In genomic region chr2:19854596-19855235, GRCh38 we compare ENCODE assay signal across 13 cellular contexts. TPM values are rescaled to one million over a fixed set of nuclear protein-coding genes. Genes with fewer than 3 reads are reported as not detected.
A peak's percentile ranks its signal among the peaks of the same experiment; 100 is the strongest.
DNase-seq lines count a peak whose midpoint lies in the region; ATAC-seq, FAIRE-seq and TF ChIP-seq lines count a peak whose summit lies in the region.
"Had no signal": no experiment of that assay in that cellular context is flagged by ENCODE, and none has a peak within 500 bp of the region (broad histone marks: within the 10 kb centered on the region; RNA-seq: fewer than 3 reads in every experiment).

No MANE protein-coding gene starts in this region.

- ATAC-seq in gastrocnemius medialis (no peak), aorta (ENCODE audit: low FRiP score) (no peak)

- no peak for TF ChIP-seq POLR2A in gastrocnemius medialis (IDR thresholded peaks at IDR 0.05)

- intact Hi-C loops in kidney (cut with DNase I) = no loop called here
- intact Hi-C loops in gastrocnemius medialis (cut with DNase I; ENCODE audit: low total_unique reads) = loop anchor here (5.0 kb wide), 1 partner anchor 317 kb away; no protein-coding TSS in a partner anchor
- intact Hi-C loops in aorta (cut with DNase I) = loop anchor here (5.0 to 10.0 kb wide), 7 partner anchors 52 to 300 kb away; no protein-coding TSS in a partner anchor
- intact Hi-C loops in activated T-helper 1 cell treated with anti-CD3 and anti-CD28 coated beads, Interleukin-12 subunit alpha, Interleukin-12 subunit beta, Interleukin-2, Interleukin-4 antibody, amounts not matched to agents 30 ng/mL and 10 ng/mL and 1 ng/mL, durations not matched to agents 14 hours and 24 hours and 36 hours (cut with micrococcal nuclease) = no loop called here

- no peaks in the 10 kb centered on the region for H3K4me1 Mint-ChIP-seq in activated T-helper 1 cell treated with anti-CD3 and anti-CD28 coated beads, Interleukin-12 subunit alpha, Interleukin-12 subunit beta, Interleukin-2, Interleukin-4 antibody, amounts not matched to agents 30 ng/mL and 10 ng/mL and 1 ng/mL, durations not matched to agents 14 hours and 24 hours and 36 hours (ENCODE audit: low read depth)
- H3K4me1 Mint-ChIP-seq: CD8-positive, alpha-beta memory T cell had no signal

- H3K4me1 ChIP-seq in kidney (ENCODE audit: control insufficient read depth in 1 of 2, insufficient read depth in 1 of 2, low read depth in 1 of 2, low read length in 2 of 2) (peaks cover 9 to 15% of the 10 kb centered on the region in 2 donors), muscle layer of colon (ENCODE audit: insufficient read depth, low read length) (peaks cover 25% of the 10 kb centered on the region), gastrocnemius medialis (peaks cover 13 to 17% of the 10 kb centered on the region in 2 donors), aorta (ENCODE audit: control insufficient read depth in 1 of 2, insufficient read depth in 2 of 2, low read length in 2 of 2) (peaks cover 0 to 3% of the 10 kb centered on the region in 2 donors)

- no peaks in the 10 kb centered on the region for H3K27me3 ChIP-seq in muscle layer of colon (ENCODE audit: control insufficient read depth in 1 of 2, insufficient read depth in 2 of 2, low read length in 2 of 2)
- no peaks in the 10 kb centered on the region for H3K27me3 ChIP-seq in gastrocnemius medialis
- no peaks in the 10 kb centered on the region for H3K27me3 ChIP-seq in aorta (ENCODE audit: control insufficient read depth in 1 of 2, insufficient read depth in 2 of 2, low read length in 1 of 2)

- H3K27ac Mint-ChIP-seq in activated T-helper 1 cell treated with anti-CD3 and anti-CD28 coated beads, Interleukin-12 subunit alpha, Interleukin-12 subunit beta, Interleukin-2, Interleukin-4 antibody, amounts not matched to agents 30 ng/mL and 10 ng/mL and 1 ng/mL, durations not matched to agents 14 hours and 24 hours and 36 hours = no peak overlapping the region
- H3K27ac Mint-ChIP-seq: CD8-positive, alpha-beta memory T cell had no signal

- H3K9me3 ChIP-seq in kidney (ENCODE audit: control insufficient read depth in 1 of 2, low read length in 2 of 2) (no peaks in the 10 kb centered on the region), muscle layer of colon (ENCODE audit: low read length) (no peaks in the 10 kb centered on the region), gastrocnemius medialis (no peaks in the 10 kb centered on the region), aorta (ENCODE audit: control insufficient read depth, low read length) (no peaks in the 10 kb centered on the region)

- no peak overlapping the region for H3K4me3 Mint-ChIP-seq in activated T-helper 1 cell treated with anti-CD3 and anti-CD28 coated beads, Interleukin-12 subunit alpha, Interleukin-12 subunit beta, Interleukin-2, Interleukin-4 antibody, amounts not matched to agents 30 ng/mL and 10 ng/mL and 1 ng/mL, durations not matched to agents 14 hours and 24 hours and 36 hours
- H3K4me3 Mint-ChIP-seq: CD8-positive, alpha-beta memory T cell had no signal

- in situ Hi-C loops in gastrocnemius medialis (cut with MboI; ENCODE audit: low sequenced_read_pairs in 4 of 4) = loop anchor here (10.0 to 25.0 kb wide), 5 partner anchors 490 to 1467 kb away; no protein-coding TSS in a partner anchor

- DNase-seq in kidney (no peak), gastrocnemius medialis (no peak), aorta (no peak), MV-4-11 (lab: John Stamatoyannopoulos, UW) (no peak), Kasumi-1 (lab: John Stamatoyannopoulos, UW) (no peak)
- DNase-seq in activated T-helper 1 cell treated with anti-CD3 and anti-CD28 coated beads, Interleukin-12 subunit alpha, Interleukin-12 subunit beta, Interleukin-2, Interleukin-4 antibody, amounts not matched to agents 30 ng/mL and 10 ng/mL and 1 ng/mL, durations not matched to agents 14 hours and 24 hours and 36 hours (ENCODE audit: low spot score) = no peak
- DNase-seq: CD8-positive, alpha-beta memory T cell; DMS53; GF-D8; HCEC 1CT had no signal

- no peaks in the 10 kb centered on the region for H3K9me3 Mint-ChIP-seq in activated T-helper 1 cell treated with anti-CD3 and anti-CD28 coated beads, Interleukin-12 subunit alpha, Interleukin-12 subunit beta, Interleukin-2, Interleukin-4 antibody, amounts not matched to agents 30 ng/mL and 10 ng/mL and 1 ng/mL, durations not matched to agents 14 hours and 24 hours and 36 hours
- H3K9me3 Mint-ChIP-seq: CD8-positive, alpha-beta memory T cell had no signal

- H3K27ac ChIP-seq in kidney (ENCODE audit: low read depth in 2 of 2, low read length in 2 of 2) (peak overlapping the region; percentile 81 to 87), muscle layer of colon (ENCODE audit: low read depth, low read length) (peak overlapping the region; percentile 49), gastrocnemius medialis (peak overlapping the region in 3 of 4 donors; percentile 74 to 81 (median 79)), aorta (ENCODE audit: low read depth in 1 of 2, low read length in 2 of 2) (peak overlapping the region; percentile 43 to 80)

- no peak overlapping the region for H3K4me3 ChIP-seq in kidney (ENCODE audit: low read length in 2 of 2)
- no peak overlapping the region for H3K4me3 ChIP-seq in muscle layer of colon (ENCODE audit: low read depth in 1 of 2, low read length in 2 of 2)
- H3K4me3 ChIP-seq in gastrocnemius medialis = no peak overlapping the region
- no peak overlapping the region for H3K4me3 ChIP-seq in aorta (ENCODE audit: low read length in 2 of 2)

- peaks cover 7% of the 10 kb centered on the region for H3K27me3 Mint-ChIP-seq in activated T-helper 1 cell treated with anti-CD3 and anti-CD28 coated beads, Interleukin-12 subunit alpha, Interleukin-12 subunit beta, Interleukin-2, Interleukin-4 antibody, amounts not matched to agents 30 ng/mL and 10 ng/mL and 1 ng/mL, durations not matched to agents 14 hours and 24 hours and 36 hours (ENCODE audit: insufficient read depth)

- no peaks in the 10 kb centered on the region for H3K36me3 Mint-ChIP-seq in activated T-helper 1 cell treated with anti-CD3 and anti-CD28 coated beads, Interleukin-12 subunit alpha, Interleukin-12 subunit beta, Interleukin-2, Interleukin-4 antibody, amounts not matched to agents 30 ng/mL and 10 ng/mL and 1 ng/mL, durations not matched to agents 14 hours and 24 hours and 36 hours (ENCODE audit: low read depth)
- H3K36me3 Mint-ChIP-seq: CD8-positive, alpha-beta memory T cell had no signal

- no peaks in the 10 kb centered on the region for H3K36me3 ChIP-seq in kidney (ENCODE audit: control insufficient read depth in 1 of 2, insufficient read depth in 2 of 2, low read length in 2 of 2)
- H3K36me3 ChIP-seq in muscle layer of colon (ENCODE audit: insufficient read depth, low read length) = no peaks in the 10 kb centered on the region
- no peaks in the 10 kb centered on the region for H3K36me3 ChIP-seq in gastrocnemius medialis
- H3K36me3 ChIP-seq in aorta (ENCODE audit: control insufficient read depth in 1 of 2, insufficient read depth in 2 of 2, low read length in 1 of 2) = no peaks in the 10 kb centered on the region

- no peak overlapping the region for H3K9ac ChIP-seq in kidney (ENCODE audit: low read length in 2 of 2)
- H3K9ac ChIP-seq in muscle layer of colon (ENCODE audit: low read length) = no peak overlapping the region

- no peak for FAIRE-seq in kidney (lab: Jason Lieb, UNC)
- FAIRE-seq: GM19239, HTR-8/SVneo had no signal

- TF ChIP-seq CTCF in kidney (IDR thresholded peaks at IDR 0.05; ENCODE audit: borderline replicate concordance, extremely low read depth, insufficient read depth) (no peak), gastrocnemius medialis (IDR thresholded peaks at IDR 0.05 in 4 of 5, conservative IDR thresholded peaks at IDR 0.05 in 1 of 5) (no peak)

- 65 to 74% methylated on average over 13 of the region's 13 CpGs for WGBS in aorta, 2 donors

RNA-seq across cellular contexts. Expression of gene TTC32, which starts 47.1 kb away (rescaled TPM):
- total RNA-seq in kidney (17.7 TPM), gastrocnemius medialis (10 to 100 TPM in 2 of 4 donors, 1 to 10 TPM in 2; 6.6 to 19.6 (median 10.7) TPM), aorta (10 to 100 TPM; 11.4 to 17.9 TPM)
- polyA plus RNA-seq in kidney (ENCODE audit: insufficient read depth, low read depth, low replicate concordance) (8.6 TPM), aorta (10 to 100 TPM in 1 of 2 donors, 1 to 10 TPM in 1; 2.8 to 33.9 TPM)
- total RNA-seq in activated T-helper 1 cell treated with anti-CD3 and anti-CD28 coated beads, Interleukin-12 subunit alpha, Interleukin-12 subunit beta, Interleukin-2, Interleukin-4 antibody, amounts not matched to agents 30 ng/mL and 10 ng/mL and 1 ng/mL, durations not matched to agents 14 hours and 24 hours and 36 hours = 14.0 and 15.7 TPM in 2 replicates

Comparison
In these comparisons a context has a peak if more than half of its experiments do, and no peak if none do; other contexts are left out.
1. intact Hi-C loops: an anchor here in gastrocnemius medialis (5.0 kb wide) and aorta (5.0 to 10.0 kb wide); none called in kidney and activated T-helper 1 cell treated with anti-CD3 and anti-CD28 coated beads, Interleukin-12 subunit alpha, Interleukin-12 subunit beta, Interleukin-2, Interleukin-4 antibody, amounts not matched to agents 30 ng/mL and 10 ng/mL and 1 ng/mL, durations not matched to agents 14 hours and 24 hours and 36 hours.